2 cellular contexts compared by ENCODE assay signal in the genomic region with DNA sequence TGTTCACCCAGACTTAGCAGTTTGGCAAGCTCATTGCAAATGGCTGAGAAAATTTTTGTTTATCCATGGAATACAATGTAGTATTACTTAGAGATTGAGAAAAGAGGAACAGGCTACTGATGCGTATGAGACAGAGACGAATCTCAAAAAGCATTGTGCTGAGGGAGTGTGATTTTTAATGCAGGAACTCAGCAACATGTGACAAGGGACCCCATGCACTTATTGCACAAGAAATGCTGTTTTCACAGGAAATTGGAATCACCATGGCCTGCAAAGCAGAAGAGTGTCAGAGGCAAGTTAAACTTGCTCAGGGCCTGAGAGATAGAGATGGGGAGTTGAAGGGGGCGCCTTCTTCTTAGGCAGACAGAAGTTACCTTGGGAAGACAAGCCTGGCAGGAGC.
TF ChIP-seq lines count a peak whose summit lies in the region.

No MANE protein-coding gene starts in this region.

TF ChIP-seq in liver, 16 proteins besides CTCF, POLR2A, EP300 and RAD21:
- TF ChIP-seq HNF4G (IDR thresholded peaks at IDR 0.05) (no peak), FOXA2 (IDR thresholded peaks at IDR 0.05) (no peak), GABPA (IDR thresholded peaks at IDR 0.05 in 1 of 2, conservative IDR thresholded peaks at IDR 0.05 in 1 of 2) (peak in 1 of 2 donors; percentile 6)

TF ChIP-seq in HepG2, 621 proteins besides CTCF, POLR2A, EP300 and RAD21:
- TF ChIP-seq ZNF12 (CRISPR knock-in tag; IDR thresholded peaks at IDR 0.05): no peak
- TF ChIP-seq ZNF589 (CRISPR knock-in tag; conservative IDR thresholded peaks at IDR 0.05): no peak
- no peak for TF ChIP-seq RXRA (CRISPR knock-in tag; IDR thresholded peaks at IDR 0.05)
- TF ChIP-seq, protein P1, sequence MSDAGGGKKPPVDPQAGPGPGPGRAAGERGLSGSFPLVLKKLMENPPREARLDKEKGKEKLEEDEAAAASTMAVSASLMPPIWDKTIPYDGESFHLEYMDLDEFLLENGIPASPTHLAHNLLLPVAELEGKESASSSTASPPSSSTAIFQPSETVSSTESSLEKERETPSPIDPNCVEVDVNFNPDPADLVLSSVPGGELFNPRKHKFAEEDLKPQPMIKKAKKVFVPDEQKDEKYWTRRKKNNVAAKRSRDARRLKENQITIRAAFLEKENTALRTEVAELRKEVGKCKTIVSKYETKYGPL (CRISPR knock-in tag; IDR thresholded peaks at IDR 0.05): no peak
- TF ChIP-seq, protein P2, sequence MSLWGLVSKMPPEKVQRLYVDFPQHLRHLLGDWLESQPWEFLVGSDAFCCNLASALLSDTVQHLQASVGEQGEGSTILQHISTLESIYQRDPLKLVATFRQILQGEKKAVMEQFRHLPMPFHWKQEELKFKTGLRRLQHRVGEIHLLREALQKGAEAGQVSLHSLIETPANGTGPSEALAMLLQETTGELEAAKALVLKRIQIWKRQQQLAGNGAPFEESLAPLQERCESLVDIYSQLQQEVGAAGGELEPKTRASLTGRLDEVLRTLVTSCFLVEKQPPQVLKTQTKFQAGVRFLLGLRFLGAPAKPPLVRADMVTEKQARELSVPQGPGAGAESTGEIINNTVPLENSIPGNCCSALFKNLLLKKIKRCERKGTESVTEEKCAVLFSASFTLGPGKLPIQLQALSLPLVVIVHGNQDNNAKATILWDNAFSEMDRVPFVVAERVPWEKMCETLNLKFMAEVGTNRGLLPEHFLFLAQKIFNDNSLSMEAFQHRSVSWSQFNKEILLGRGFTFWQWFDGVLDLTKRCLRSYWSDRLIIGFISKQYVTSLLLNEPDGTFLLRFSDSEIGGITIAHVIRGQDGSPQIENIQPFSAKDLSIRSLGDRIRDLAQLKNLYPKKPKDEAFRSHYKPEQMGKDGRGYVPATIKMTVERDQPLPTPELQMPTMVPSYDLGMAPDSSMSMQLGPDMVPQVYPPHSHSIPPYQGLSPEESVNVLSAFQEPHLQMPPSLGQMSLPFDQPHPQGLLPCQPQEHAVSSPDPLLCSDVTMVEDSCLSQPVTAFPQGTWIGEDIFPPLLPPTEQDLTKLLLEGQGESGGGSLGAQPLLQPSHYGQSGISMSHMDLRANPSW (CRISPR knock-in tag; IDR thresholded peaks at IDR 0.05; ENCODE audit: borderline replicate concordance): no peak
- TF ChIP-seq CHD4 (IDR thresholded peaks at IDR 0.05; ENCODE audit: borderline replicate concordance, low read length): no peak
- no peak for TF ChIP-seq RFX1 (IDR thresholded peaks at IDR 0.05)
- TF ChIP-seq KDM5A (IDR thresholded peaks at IDR 0.05; ENCODE audit: borderline replicate concordance, low read length): no peak
- TF ChIP-seq XRCC5 (optimal IDR thresholded peaks at IDR 0.05; ENCODE audit: low read length): no peak
- TF ChIP-seq SRY (CRISPR knock-in tag; IDR thresholded peaks at IDR 0.05): no peak
- TF ChIP-seq ZNF251 (CRISPR knock-in tag; IDR thresholded peaks at IDR 0.05): no peak
